8 cellular contexts compared by ENCODE assay signal in the genomic region with DNA sequence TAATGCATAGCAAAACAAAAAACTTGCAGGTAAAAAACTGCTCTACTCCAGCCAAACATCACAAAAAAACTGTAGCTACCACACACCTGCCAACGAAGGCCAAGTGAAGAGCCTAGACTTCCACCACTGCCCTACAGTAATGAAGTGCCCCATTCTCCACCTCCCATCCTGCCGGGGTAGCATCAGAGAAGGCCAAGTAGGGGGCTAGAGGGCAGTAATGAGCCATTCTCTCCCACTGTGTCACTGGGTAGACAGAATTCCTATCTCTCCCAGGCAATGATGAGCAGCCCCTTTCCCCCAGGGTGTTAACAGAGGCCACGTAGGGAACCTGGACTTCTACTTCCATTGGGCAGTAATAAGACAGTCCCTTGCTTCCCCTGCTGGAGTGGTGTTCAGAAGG. TPM values are rescaled to one million over a fixed set of nuclear protein-coding genes. Genes with fewer than 3 reads are reported as not detected.
DNase-seq lines count a peak whose midpoint lies in the region; ATAC-seq and TF ChIP-seq lines count a peak whose summit lies in the region.

No MANE protein-coding gene starts in this region.

- no peaks in the 10 kb centered on the region for H3K27me3 Mint-ChIP-seq in CD4-positive, CD25-positive, alpha-beta regulatory T cell

- H3K27ac Mint-ChIP-seq in CD4-positive, CD25-positive, alpha-beta regulatory T cell = peak overlapping the region in 2 of 3 donors; percentile 48 to 75

- peaks cover 19 to 41% (median 26%) of the 10 kb centered on the region in 4 donors for H3K4me1 Mint-ChIP-seq in CD4-positive, CD25-positive, alpha-beta regulatory T cell

- H3K9me3 Mint-ChIP-seq in CD4-positive, CD25-positive, alpha-beta regulatory T cell = peaks cover 0 to 19% (median 4%) of the 10 kb centered on the region in 7 donors

- no peaks in the 10 kb centered on the region for H3K27me3 ChIP-seq in CD4-positive, CD25-positive, alpha-beta regulatory T cell (ENCODE audit: control insufficient read depth, insufficient read depth, low read length)

- no peak overlapping the region for H3K4me3 ChIP-seq in CD4-positive, CD25-positive, alpha-beta regulatory T cell (ENCODE audit: low read depth, low read length)
- H3K4me3 ChIP-seq in mucosa of descending colon = no peak overlapping the region

- H3K27ac ChIP-seq in CD4-positive, CD25-positive, alpha-beta regulatory T cell (ENCODE audit: insufficient read depth, low read length, poor library complexity, severe bottlenecking) = no peak overlapping the region

- H3K36me3 ChIP-seq in CD4-positive, CD25-positive, alpha-beta regulatory T cell (ENCODE audit: control insufficient read depth, insufficient read depth, low read length) = peaks cover 34% of the 10 kb centered on the region
- no peaks in the 10 kb centered on the region for H3K36me3 ChIP-seq in mucosa of descending colon (ENCODE audit: low read depth)

- in situ Hi-C loops in GM13976 (cut with MboI; ENCODE audit: low sequenced_read_pairs, unreplicated experiment) = no loop called here

- H3K4me1 ChIP-seq in CD4-positive, CD25-positive, alpha-beta regulatory T cell (ENCODE audit: control insufficient read depth, insufficient read depth, low read length, poor library complexity, severe bottlenecking) = no peaks in the 10 kb centered on the region
- no peaks in the 10 kb centered on the region for H3K4me1 ChIP-seq in mucosa of descending colon (ENCODE audit: low read depth)

- TF ChIP-seq CTCF in GM13976 (IDR thresholded peaks at IDR 0.05; ENCODE audit: borderline replicate concordance, control extremely low read depth, extremely low read depth, insufficient read depth, missing control alignments) (peak; percentile 57), mucosa of descending colon (IDR thresholded peaks at IDR 0.05) (no peak), omental fat pad (IDR thresholded peaks at IDR 0.05) (no peak)

- H3K36me3 Mint-ChIP-seq in CD4-positive, CD25-positive, alpha-beta regulatory T cell = peaks cover 49% of the 10 kb centered on the region

- peaks cover 9 to 14% of the 10 kb centered on the region in 2 experiments for H3K9me3 ChIP-seq in CD4-positive, CD25-positive, alpha-beta regulatory T cell (ENCODE audit: control insufficient read depth in 2 of 2, low read length in 2 of 2)
- H3K9me3 ChIP-seq in mucosa of descending colon = peaks cover 5% of the 10 kb centered on the region

- peak in 1 of 2 donors; percentile 67 for ATAC-seq in CD4-positive, CD25-positive, alpha-beta regulatory T cell (ENCODE audit: low read depth in 2 of 2)
- ATAC-seq in mucosa of descending colon (peak; percentile 74), omental fat pad (ENCODE audit: low FRiP score) (no peak), GM21526 (IDR thresholded peaks at IDR 0.05; ENCODE audit: low FRiP score, unreplicated experiment) (no peak)

- intact Hi-C loops in mucosa of descending colon (cut with DNase I, micrococcal nuclease) = no loop called here

- no peak for DNase-seq in CD4-positive, CD25-positive, alpha-beta regulatory T cell
- DNase-seq in GM13976 (ENCODE audit: low spot score) (peak; percentile 32), NCI-H82 treated with DMSO at 0.1 percent for 48 hours (lab: John Stamatoyannopoulos, UW; ENCODE audit: unreplicated experiment) (peak; percentile 8), dermis blood vessel endothelial cell (peak; percentile 75), mucosa of descending colon (peak in 1 of 3 donors; percentile 60), DMS79 treated with DMSO at 0.1 percent for 48 hours (lab: John Stamatoyannopoulos, UW) (no peak), omental fat pad (ENCODE audit: low spot score) (no peak)

- H3K4me3 Mint-ChIP-seq in CD4-positive, CD25-positive, alpha-beta regulatory T cell = no peak overlapping the region

RNA-seq across cellular contexts. Expression of a gene that starts 9.5 kb away (rescaled TPM):
- total RNA-seq in CD4-positive, CD25-positive, alpha-beta regulatory T cell = 72.0 TPM
- 10 to 100 TPM; 40.9 to 53.9 (median 51.4) TPM for polyA plus RNA-seq in CD4-positive, CD25-positive, alpha-beta regulatory T cell
- total RNA-seq in dermis blood vessel endothelial cell (104 and 114 TPM in 2 replicates), mucosa of descending colon (10 to 100 TPM in 2 of 3 donors, 1 to 10 TPM in 1; 9.3 to 34.2 (median 18.3) TPM), omental fat pad (10 to 100 TPM; 46.0 to 81.2 (median 56.1) TPM)

RNA-seq across cellular contexts. Expression of a gene that starts 18.4 kb away (rescaled TPM):
- total RNA-seq in CD4-positive, CD25-positive, alpha-beta regulatory T cell = 52.7 TPM
- polyA plus RNA-seq in CD4-positive, CD25-positive, alpha-beta regulatory T cell = 100 to 1,000 TPM; 129 to 153 (median 142) TPM
- total RNA-seq in dermis blood vessel endothelial cell = 23.4 and 46.5 TPM in 2 replicates
- 10 to 100 TPM; 17.5 to 19.6 (median 17.7) TPM for total RNA-seq in mucosa of descending colon
- total RNA-seq in omental fat pad = 10 to 100 TPM; 16.4 to 24.5 (median 19.5) TPM

RNA-seq across cellular contexts. Expression of a gene that starts 28.2 kb away (rescaled TPM):
- total RNA-seq in CD4-positive, CD25-positive, alpha-beta regulatory T cell = 291 TPM
- polyA plus RNA-seq in CD4-positive, CD25-positive, alpha-beta regulatory T cell = 10 to 100 TPM in 3 of 4 donors, 1 to 10 TPM in 1; 9.7 to 17.1 (median 10.9) TPM
- 61.7 and 133 TPM in 2 replicates for total RNA-seq in dermis blood vessel endothelial cell
- 10 to 100 TPM; 61.4 to 75.6 (median 70.5) TPM for total RNA-seq in mucosa of descending colon
- total RNA-seq in omental fat pad = 100 to 1,000 TPM in 1 of 4 donors, 10 to 100 TPM in 3; 52.2 to 274 (median 91.1) TPM

Comparison
In these comparisons a context has a peak if more than half of its experiments do, and no peak if none do; other contexts are left out.
1. DNase-seq: peak in GM13976 (single experiment), NCI-H82 treated with DMSO at 0.1 percent for 48 hours (single experiment) and dermis blood vessel endothelial cell (single experiment); none in CD4-positive, CD25-positive, alpha-beta regulatory T cell (0 of 3), DMS79 treated with DMSO at 0.1 percent for 48 hours (single experiment) and omental fat pad (single experiment).